ENCODE assay signal across 35 cellular contexts in genomic region chr7:71539615-71540014, GRCh38.
"Had no signal": no experiment of that assay in that cellular context is flagged by ENCODE, and none has a peak within 500 bp of the region (broad histone marks: within the 10 kb centered on the region; RNA-seq: fewer than 3 reads in every experiment).

No MANE protein-coding gene starts in this region.

- H3K4me2 ChIP-seq: KMS-11 had no signal

- H3K4me3 ChIP-seq: MG63 had no signal

- H3K9me3 ChIP-seq: MG63 had no signal

- DNase-seq: Karpas-422, Kasumi-1, MG63, MM.1S, MV-4-11, NCI-H1048, NCI-H1092, NCI-H1092 treated with DMSO at 0.1 percent for 48 hours, NCI-H1105, NCI-H1105 treated with DMSO at 0.1 percent for 48 hours, NCI-H1417, NCI-H1417 treated with DMSO at 0.1 percent for 48 hours, NCI-H1436, NCI-H1436 treated with DMSO at 0.1 percent for 48 hours, NCI-H146, NCI-H1694, NCI-H1694 treated with DMSO at 0.1 percent for 48 hours, NCI-H187, NCI-H187 treated with DMSO at 0.1 percent for 48 hours, NCI-H1930, NCI-H2029, NCI-H2029 treated with DMSO at 0.1 percent for 48 hours, NCI-H2081, NCI-H2081 treated with DMSO at 0.1 percent for 48 hours, NCI-H2107, NCI-H2171, NCI-H2171 treated with DMSO at 0.1 percent for 48 hours, NCI-H2227 treated with DMSO at 0.1 percent for 48 hours, NCI-H226, NCI-H345, NCI-H446, NCI-H446 treated with DMSO at 0.1 percent for 48 hours, NCI-H510A, NCI-H510A treated with DMSO at 0.1 percent for 48 hours had no signal

- H3K36me3 ChIP-seq: MG63 had no signal

- H3K27me3 ChIP-seq: MG63 had no signal

- H3K9ac ChIP-seq: KMS-11 had no signal

- H3K27ac ChIP-seq: KMS-11 had no signal
